In genomic region chrX:24310916-24311315, GRCh38 we compare ENCODE assay signal across 11 cellular contexts. TPM values are rescaled to one million over a fixed set of nuclear protein-coding genes. Genes with fewer than 3 reads are reported as not detected.
"Had no signal": no experiment of that assay in that cellular context is flagged by ENCODE, and none has a peak within 500 bp of the region (broad histone marks: within the 10 kb centered on the region; RNA-seq: fewer than 3 reads in every experiment).

No MANE protein-coding gene starts in this region.

RNA-seq across cellular contexts. Expression of gene SUPT20HL2, which starts 3.0 kb away (rescaled TPM):
- total RNA-seq: activated CD4-positive, alpha-beta memory T cell treated with anti-CD3 and anti-CD28 coated beads, Interleukin-2, amount 10 ng/mL, durations not matched to agents 7 days and 5 days; activated CD4-positive, alpha-beta T cell treated with anti-CD3 and anti-CD28 coated beads for 36 hours; activated CD8-positive, alpha-beta memory T cell treated with anti-CD3 and anti-CD28 coated beads for 36 hours; activated naive CD4-positive, alpha-beta T cell treated with anti-CD3 and anti-CD28 coated beads for 36 hours; activated T-helper 17 cell treated with anti-CD3 and anti-CD28 coated beads, Interleukin-2, amount 50 U/mL, for 72 hours; cardiac septum; LHCN-M2; PC-9; SK-MEL-5; T-helper 2 cell treated with Interferon-gamma antibody and Interleukin-4, amounts not matched to agents 100 ng/mL and 5 ng/mL, for 36 hours had no signal

RNA-seq across cellular contexts. Expression of gene SUPT20HL1, which starts 49.5 kb away (rescaled TPM):
- total RNA-seq: activated CD4-positive, alpha-beta memory T cell treated with anti-CD3 and anti-CD28 coated beads, Interleukin-2, amount 10 ng/mL, durations not matched to agents 7 days and 5 days; activated naive CD4-positive, alpha-beta T cell treated with anti-CD3 and anti-CD28 coated beads for 36 hours; cardiac septum; LHCN-M2; M059J; PC-9; SK-MEL-5; T-helper 2 cell treated with Interferon-gamma antibody and Interleukin-4, amounts not matched to agents 100 ng/mL and 5 ng/mL, for 36 hours had no signal
